Comparison of ENCODE assay signal across 1 cellular context in genomic region chr20:4936851-4937412, GRCh38.
TF ChIP-seq lines count a peak whose summit lies in the region.

No MANE protein-coding gene starts in this region.

TF ChIP-seq in HepG2, 621 proteins besides CTCF, POLR2A, EP300 and RAD21 (continued from another document and continues in another):
- TF ChIP-seq MLXIP (CRISPR knock-in tag; IDR thresholded peaks at IDR 0.05; ENCODE audit: borderline replicate concordance) (no peak), ASH2L (IDR thresholded peaks at IDR 0.05; ENCODE audit: insufficient read length, low read depth, low read length) (peak; percentile 81), GATAD1 (CRISPR knock-in tag; IDR thresholded peaks at IDR 0.05) (peak; percentile 84), ZHX1 (CRISPR knock-in tag; IDR thresholded peaks at IDR 0.05; ENCODE audit: low read depth) (no peak; the same call in 1 of the 2 replicates), GMEB2 (CRISPR knock-in tag; IDR thresholded peaks at IDR 0.05; ENCODE audit: low read depth) (no peak), MIER3 (CRISPR knock-in tag; IDR thresholded peaks at IDR 0.05; ENCODE audit: borderline replicate concordance) (peak; percentile 89), PAXIP1 (CRISPR knock-in tag; conservative IDR thresholded peaks at IDR 0.05) (peak; percentile 97), CEBPG (CRISPR knock-in tag; IDR thresholded peaks at IDR 0.05) (peak; percentile 78; the same call in 1 of the 2 replicates), ZNF331 (CRISPR knock-in tag; IDR thresholded peaks at IDR 0.05) (peak; percentile 63; the same call in 1 of the 2 replicates), IKZF4 (CRISPR knock-in tag; IDR thresholded peaks at IDR 0.05; ENCODE audit: borderline replicate concordance, low read depth, not compliant biosample characterization) (peak; percentile 24), SNAI1 (CRISPR knock-in tag; IDR thresholded peaks at IDR 0.05; ENCODE audit: borderline replicate concordance) (0 out of 2 replicates have a peak, but pooled peaks have one; percentile 38), ZGPAT (CRISPR knock-in tag; IDR thresholded peaks at IDR 0.05) (peak; percentile 70; the same call in 1 of the 2 replicates), ZSCAN31 (CRISPR knock-in tag; IDR thresholded peaks at IDR 0.05; ENCODE audit: low read depth) (no peak), AHR (CRISPR knock-in tag; IDR thresholded peaks at IDR 0.05) (no peak), SIN3B (IDR thresholded peaks at IDR 0.05; ENCODE audit: low read length) (0 out of 2 replicates have a peak, but pooled peaks have one; percentile 47), ZNF280B (CRISPR knock-in tag; IDR thresholded peaks at IDR 0.05; ENCODE audit: borderline replicate concordance) (peak; percentile 36; the same call in 1 of the 2 replicates), TGIF2 (CRISPR knock-in tag; IDR thresholded peaks at IDR 0.05) (no peak; the same call in 1 of the 2 replicates), NFKBIZ (CRISPR knock-in tag; IDR thresholded peaks at IDR 0.05) (peak; percentile 77; the same call in 1 of the 2 replicates), MIER2 (CRISPR knock-in tag; IDR thresholded peaks at IDR 0.05) (no peak), ZKSCAN8 (CRISPR knock-in tag; IDR thresholded peaks at IDR 0.05; ENCODE audit: borderline replicate concordance) (0 out of 2 replicates have a peak, but pooled peaks have one; percentile 44), YEATS2 (CRISPR knock-in tag; IDR thresholded peaks at IDR 0.05; ENCODE audit: borderline replicate concordance) (peak; percentile 72; the same call in 1 of the 2 replicates), ZNF766 (CRISPR knock-in tag; IDR thresholded peaks at IDR 0.05; ENCODE audit: borderline replicate concordance) (peak; percentile 48; the same call in 1 of the 2 replicates), MLLT10 (CRISPR knock-in tag; IDR thresholded peaks at IDR 0.05) (no peak), ARID4A (CRISPR knock-in tag; IDR thresholded peaks at IDR 0.05; ENCODE audit: borderline replicate concordance) (peak; percentile 72; the same call in 1 of the 2 replicates), ZNF362 (CRISPR knock-in tag; IDR thresholded peaks at IDR 0.05; ENCODE audit: borderline replicate concordance) (peak; percentile 62; the same call in 1 of the 2 replicates), ZNF44 (CRISPR knock-in tag; IDR thresholded peaks at IDR 0.05) (0 out of 2 replicates have a peak, but pooled peaks have one; percentile 28), ZNF891 (CRISPR knock-in tag; IDR thresholded peaks at IDR 0.05) (0 out of 2 replicates have a peak, but pooled peaks have one; percentile 16), PRDM4 (CRISPR knock-in tag; IDR thresholded peaks at IDR 0.05; ENCODE audit: borderline replicate concordance) (no peak), ZNF598 (CRISPR knock-in tag; IDR thresholded peaks at IDR 0.05; ENCODE audit: borderline replicate concordance) (no peak), ZSCAN25 (CRISPR knock-in tag; IDR thresholded peaks at IDR 0.05) (peak; percentile 88), SOX13 (IDR thresholded peaks at IDR 0.05) (peak; percentile 31; the same call in 1 of the 2 replicates), SOX13 (CRISPR knock-in tag; conservative IDR thresholded peaks at IDR 0.05 in 1 of 2, IDR thresholded peaks at IDR 0.05 in 1 of 2) (peak in 1 of 2 experiments; percentile 84; a peak in 2 of 4 replicates), ZMAT3 (CRISPR knock-in tag; conservative IDR thresholded peaks at IDR 0.05) (no peak)
